In genomic region chr14:89617471-89618291, GRCh38 we compare ENCODE assay signal across 1 cellular context.
TF ChIP-seq lines count a peak whose summit lies in the region.

No MANE protein-coding gene starts in this region.

TF ChIP-seq in WTC11, 78 proteins besides CTCF, POLR2A, EP300 and RAD21 (continued from another document):
- TF ChIP-seq, protein P1, sequence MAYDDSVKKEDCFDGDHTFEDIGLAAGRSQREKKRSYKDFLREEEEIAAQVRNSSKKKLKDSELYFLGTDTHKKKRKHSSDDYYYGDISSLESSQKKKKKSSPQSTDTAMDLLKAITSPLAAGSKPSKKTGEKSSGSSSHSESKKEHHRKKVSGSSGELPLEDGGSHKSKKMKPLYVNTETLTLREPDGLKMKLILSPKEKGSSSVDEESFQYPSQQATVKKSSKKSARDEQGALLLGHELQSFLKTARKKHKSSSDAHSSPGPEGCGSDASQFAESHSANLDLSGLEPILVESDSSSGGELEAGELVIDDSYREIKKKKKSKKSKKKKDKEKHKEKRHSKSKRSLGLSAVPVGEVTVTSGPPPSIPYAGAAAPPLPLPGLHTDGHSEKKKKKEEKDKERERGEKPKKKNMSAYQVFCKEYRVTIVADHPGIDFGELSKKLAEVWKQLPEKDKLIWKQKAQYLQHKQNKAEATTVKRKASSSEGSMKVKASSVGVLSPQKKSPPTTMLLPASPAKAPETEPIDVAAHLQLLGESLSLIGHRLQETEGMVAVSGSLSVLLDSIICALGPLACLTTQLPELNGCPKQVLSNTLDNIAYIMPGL (CRISPR knock-in tag; IDR thresholded peaks at IDR 0.05) = no peak
- TF ChIP-seq TP53 (CRISPR knock-in tag; IDR thresholded peaks at IDR 0.05) (no peak), NFYB (CRISPR knock-in tag; conservative IDR thresholded peaks at IDR 0.05; ENCODE audit: low read depth) (no peak), MXD4 (CRISPR knock-in tag; IDR thresholded peaks at IDR 0.05; ENCODE audit: borderline replicate concordance) (no peak), GRHL2 (CRISPR knock-in tag; IDR thresholded peaks at IDR 0.05; ENCODE audit: insufficient replicate concordance, severe bottlenecking) (no peak), KAT7 (CRISPR knock-in tag; IDR thresholded peaks at IDR 0.05; ENCODE audit: borderline replicate concordance) (0 out of 2 replicates have a peak, but pooled peaks have one; percentile 50)
